ENCODE assay signal across 12 cellular contexts in the genomic region with DNA sequence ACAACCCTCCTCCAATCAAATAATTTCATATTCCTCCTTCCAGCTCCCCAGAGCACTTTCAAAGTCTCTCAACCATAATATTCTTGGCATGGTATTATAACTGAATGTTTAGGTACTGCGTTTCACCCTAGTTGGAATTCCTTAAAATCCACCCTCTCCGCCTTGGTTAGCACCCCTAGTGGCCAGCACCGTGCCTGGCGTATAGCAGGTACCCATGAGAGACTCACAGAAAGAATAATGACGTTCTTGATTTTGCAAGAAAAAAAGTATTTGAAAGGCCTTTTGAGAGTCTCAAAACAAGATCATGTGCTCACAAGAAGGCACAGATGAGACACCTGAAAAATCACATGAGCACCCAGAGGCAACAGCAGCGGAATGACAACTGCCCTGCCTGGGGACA. TPM values are rescaled to one million over a fixed set of nuclear protein-coding genes. Genes with fewer than 3 reads are reported as not detected.
DNase-seq lines count a peak whose midpoint lies in the region; ATAC-seq and TF ChIP-seq lines count a peak whose summit lies in the region.
"Had no signal": no experiment of that assay in that cellular context is flagged by ENCODE, and none has a peak within 500 bp of the region (broad histone marks: within the 10 kb centered on the region; RNA-seq: fewer than 3 reads in every experiment).

No MANE protein-coding gene starts in this region.

- no peaks in the 10 kb centered on the region for H3K9me3 ChIP-seq in SU-DHL-6 (ENCODE audit: insufficient read depth, low read length)
- H3K9me3 ChIP-seq in left lung = no peaks in the 10 kb centered on the region

- no peak overlapping the region for H3K4me2 ChIP-seq in SU-DHL-6 (ENCODE audit: low read depth, low read length, poor library complexity, severe bottlenecking)

- H3K27me3 ChIP-seq in SU-DHL-6 (ENCODE audit: low read length) (no peaks in the 10 kb centered on the region), left lung (no peaks in the 10 kb centered on the region)

- POLR2A ChIA-PET in AG04449 (lab: Yijun Ruan, JAX) = no interaction called here

- no peak overlapping the region for H2AFZ ChIP-seq in SU-DHL-6 (ENCODE audit: low read depth, low read length, severe bottlenecking)

- no peaks in the 10 kb centered on the region for H4K20me1 ChIP-seq in SU-DHL-6 (ENCODE audit: low read depth, low read length)

- H3K79me2 ChIP-seq in SU-DHL-6 (ENCODE audit: insufficient read depth, low read length) = no peaks in the 10 kb centered on the region

- TF ChIP-seq CTCF in AG04449 (IDR thresholded peaks at IDR 0.05; ENCODE audit: insufficient read depth, low read length, missing control alignments) (peak; percentile 2), GM20000 (IDR thresholded peaks at IDR 0.05; ENCODE audit: extremely low read depth, missing control alignments) (peak; percentile 60), SU-DHL-6 (IDR thresholded peaks at IDR 0.05; ENCODE audit: insufficient read depth, low read length, poor library complexity, severe bottlenecking) (peak; percentile 68), left lung (IDR thresholded peaks at IDR 0.05) (peak in 1 of 2 donors; percentile 18)

- no peaks in the 10 kb centered on the region for H3K36me3 ChIP-seq in SU-DHL-6 (ENCODE audit: low read length)
- H3K36me3 ChIP-seq in left lung = no peaks in the 10 kb centered on the region

- CTCF ChIA-PET in AG04449 (lab: Yijun Ruan, JAX) = interaction anchor here (0.6 to 1.3 kb wide), 3 partner anchors 11 to 27 kb away, joined by 3 to 5 read pairs (median 3); no protein-coding TSS in a partner anchor

- ATAC-seq in left lung = no peak
- ATAC-seq: esophagus mucosa had no signal

- no peaks in the 10 kb centered on the region for H3F3A ChIP-seq in SU-DHL-6 (ENCODE audit: insufficient read depth)

- no peak overlapping the region for H3K27ac ChIP-seq in SU-DHL-6 (ENCODE audit: low read depth, low read length)
- no peak overlapping the region for H3K27ac ChIP-seq in left lung

- H3K4me3 ChIP-seq in AG04449 (ENCODE audit: low read depth, low read length) (no peak overlapping the region), SU-DHL-6 (ENCODE audit: insufficient read depth, low read length, poor library complexity, severe bottlenecking) (no peak overlapping the region), left lung (no peak overlapping the region)

- no peak overlapping the region for H3K9ac ChIP-seq in SU-DHL-6 (ENCODE audit: low read length)

- H3K9me2 ChIP-seq in SU-DHL-6 (replicated peaks; ENCODE audit: insufficient read depth, low read length) = no peaks in the 10 kb centered on the region

- intact Hi-C loops in left lung (cut with DNase I) = no loop called here

- H3K4me1 ChIP-seq in left lung = no peaks in the 10 kb centered on the region

- DNase-seq in AG04449 (ENCODE audit: low read depth, low spot score) (no peak), GM20000 (ENCODE audit: low spot score) (no peak), iPS-NIHi11 (ENCODE audit: low spot score) (peak; percentile 53), NCI-H146 treated with DMSO at 0.1 percent for 48 hours (lab: John Stamatoyannopoulos, UW; ENCODE audit: unreplicated experiment) (no peak), NOMO-1 treated with DMSO at 0.1 percent for 48 hours (lab: John Stamatoyannopoulos, UW; ENCODE audit: unreplicated experiment) (no peak), left lung (no peak), mucosa of gallbladder (ENCODE audit: low spot score) (no peak)
- DNase-seq: activated B cell treated with CpG ODN at 0.5 μM for 24 hours; activated naive CD4-positive, alpha-beta T cell treated with anti-CD3 and anti-CD28 coated beads, Interleukin-2, amount 10 ng/mL, durations not matched to agents 7 days and 5 days; NK-92 treated with Interleukin-12 subunit alpha and Interleukin-12 subunit beta, amount 100 ng/mL, for 24 hours had no signal

RNA-seq across cellular contexts. Expression of gene GLI3, which starts 50.8 kb away (rescaled TPM):
- total RNA-seq in left lung (10 to 100 TPM; 20.3 to 29.5 TPM), mucosa of gallbladder (9.8 TPM)
- total RNA-seq: activated B cell treated with CpG ODN at 0.5 μM for 24 hours had no signal
